3 cellular contexts compared by ENCODE assay signal in genomic region chr1:174409801-174410200, GRCh38.
TF ChIP-seq lines count a peak whose summit lies in the region.
"Not testable (repeated sequence)": the region's sequence is repeated elsewhere in the genome, so short reads cannot be mapped to it uniquely, and the experiment has no call there.

No MANE protein-coding gene starts in this region.

TF ChIP-seq in K562, 482 proteins besides CTCF, POLR2A, EP300 and RAD21:
- TF ChIP-seq MAFG (tag; conservative IDR thresholded peaks at IDR 0.05) (0 out of 2 replicates have a peak, but pooled peaks have one; percentile 7), NR2C1 (tag; IDR thresholded peaks at IDR 0.05) (0 out of 2 replicates have a peak, but pooled peaks have one; percentile 34)
- TF ChIP-seq NR2C1 (IDR thresholded peaks at IDR 0.05), result not testable (repeated sequence)

TF ChIP-seq in HepG2, 621 proteins besides CTCF, POLR2A, EP300 and RAD21:
- TF ChIP-seq ZMYM4 (CRISPR knock-in tag; IDR thresholded peaks at IDR 0.05) (0 out of 2 replicates have a peak, but pooled peaks have one; percentile 37), HNF4A (CRISPR knock-in tag; IDR thresholded peaks at IDR 0.05) (peak; percentile 48), TCF7 (IDR thresholded peaks at IDR 0.05; ENCODE audit: low read depth) (peak; percentile 19; the same call in 1 of the 2 replicates), NR2F1 (CRISPR knock-in tag; IDR thresholded peaks at IDR 0.05) (peak in 1 of 2 experiments; percentile 35; a peak in 1 of 4 replicates), POGZ (CRISPR knock-in tag; IDR thresholded peaks at IDR 0.05) (peak; percentile 55), NR2C2 (CRISPR knock-in tag; IDR thresholded peaks at IDR 0.05; ENCODE audit: borderline replicate concordance) (0 out of 2 replicates have a peak, but pooled peaks have one; percentile 27)
- TF ChIP-seq, protein P1, sequence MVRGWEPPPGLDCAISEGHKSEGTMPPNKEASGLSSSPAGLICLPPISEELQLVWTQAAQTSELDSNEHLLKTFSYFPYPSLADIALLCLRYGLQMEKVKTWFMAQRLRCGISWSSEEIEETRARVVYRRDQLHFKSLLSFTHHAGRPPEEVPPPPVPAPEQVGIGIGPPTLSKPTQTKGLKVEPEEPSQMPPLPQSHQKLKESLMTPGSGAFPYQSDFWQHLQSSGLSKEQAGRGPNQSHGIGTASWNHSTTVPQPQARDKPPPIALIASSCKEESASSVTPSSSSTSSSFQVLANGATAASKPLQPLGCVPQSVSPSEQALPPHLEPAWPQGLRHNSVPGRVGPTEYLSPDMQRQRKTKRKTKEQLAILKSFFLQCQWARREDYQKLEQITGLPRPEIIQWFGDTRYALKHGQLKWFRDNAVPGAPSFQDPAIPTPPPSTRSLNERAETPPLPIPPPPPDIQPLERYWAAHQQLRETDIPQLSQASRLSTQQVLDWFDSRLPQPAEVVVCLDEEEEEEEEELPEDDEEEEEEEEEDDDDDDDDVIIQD (CRISPR knock-in tag; IDR thresholded peaks at IDR 0.05; ENCODE audit: low read depth), result peak; percentile 86; the same call in 1 of the 2 replicates

TF ChIP-seq in liver, 16 proteins besides CTCF, POLR2A, EP300 and RAD21:
- peak; percentile 16 to 39 for TF ChIP-seq HNF4A (conservative IDR thresholded peaks at IDR 0.05)
